Comparison of ENCODE assay signal across 9 cellular contexts in genomic region chr2:216774620-216775019, GRCh38.
DNase-seq lines count a peak whose midpoint lies in the region; ATAC-seq, FAIRE-seq and TF ChIP-seq lines count a peak whose summit lies in the region.
"Had no signal": no experiment of that assay in that cellular context is flagged by ENCODE, and none has a peak within 500 bp of the region (broad histone marks: within the 10 kb centered on the region; RNA-seq: fewer than 3 reads in every experiment).

No MANE protein-coding gene starts in this region.

- ATAC-seq in omental fat pad (ENCODE audit: low FRiP score) (peak; percentile 83), HG03520 (IDR thresholded peaks at IDR 0.05; ENCODE audit: unreplicated experiment) (no peak)

- TF ChIP-seq CTCF in AG09319 (IDR thresholded peaks at IDR 0.05; ENCODE audit: low read depth, low read length) (no peak), omental fat pad (IDR thresholded peaks at IDR 0.05) (no peak)

- FAIRE-seq in GM12891 (lab: Jason Lieb, UNC): no peak

- no peak for TF ChIP-seq POLR2A in GM12891 (IDR thresholded peaks at IDR 0.05; ENCODE audit: low read depth, low read length)

- DNase-seq in AG09319 (ENCODE audit: extremely low read depth, low read depth) (peak; percentile 29), SHP77 (lab: John Stamatoyannopoulos, UW) (peak; percentile 39 to 75), fibroblast of peridontal ligament (ENCODE audit: extremely low read depth) (peak; percentile 91), omental fat pad (ENCODE audit: low spot score) (no peak), GM12891 (ENCODE audit: insufficient read length, low spot score) (no peak)
- DNase-seq in central memory CD4-positive, alpha-beta T cell: no peak
- DNase-seq in activated CD8-positive, alpha-beta memory T cell treated with anti-CD3 and anti-CD28 coated beads, Interleukin-2, amount 50 U/mL, for 4 hours: no peak
- DNase-seq: activated CD4-positive, alpha-beta memory T cell treated with anti-CD3 and anti-CD28 coated beads, Interleukin-2, amount 10 ng/mL, durations not matched to agents 7 days and 5 days had no signal

TF ChIP-seq in GM12891, 5 proteins besides CTCF, POLR2A, EP300 and RAD21:
- TF ChIP-seq TAF1 (IDR thresholded peaks at IDR 0.05; ENCODE audit: low read depth, low read length) (no peak), SPI1 (IDR thresholded peaks at IDR 0.05; ENCODE audit: low read depth, low read length) (no peak), PAX5 (IDR thresholded peaks at IDR 0.05; ENCODE audit: insufficient read depth, low read length, severe bottlenecking) (no peak), POU2F2 (IDR thresholded peaks at IDR 0.05; ENCODE audit: low read depth, low read length) (no peak), POLR2AphosphoS5 (IDR thresholded peaks at IDR 0.05; ENCODE audit: low read depth, low read length) (no peak)
TF ChIP-seq in GM12891: peak in this region for 0.

Comparison
In these comparisons a context has a peak if more than half of its experiments do, and no peak if none do; other contexts are left out.
1. DNase-seq: peak in AG09319 (single experiment), SHP77 (2 of 2) and fibroblast of peridontal ligament (single experiment); none in omental fat pad (single experiment), GM12891 (single experiment), central memory CD4-positive, alpha-beta T cell (single experiment) and activated CD8-positive, alpha-beta memory T cell treated with anti-CD3 and anti-CD28 coated beads, Interleukin-2, amount 50 U/mL, for 4 hours (single experiment).